In genomic region chr1:182330303-182330702, GRCh38 we compare ENCODE assay signal across 11 cellular contexts.
DNase-seq lines count a peak whose midpoint lies in the region; ATAC-seq and TF ChIP-seq lines count a peak whose summit lies in the region.
"Had no signal": no experiment of that assay in that cellular context is flagged by ENCODE, and none has a peak within 500 bp of the region (broad histone marks: within the 10 kb centered on the region; RNA-seq: fewer than 3 reads in every experiment).

No MANE protein-coding gene starts in this region.

- H3K4me3 ChIP-seq in foreskin fibroblast (ENCODE audit: low read depth in 1 of 2, low read length in 2 of 2), result no peak overlapping the region
- no peak overlapping the region for H3K4me3 ChIP-seq in transverse colon
- H3K4me3 ChIP-seq: BLaER1 treated with 17β-estradiol and CSF1 and Interleukin-3, amounts not matched to agents 10 nM and 100 nM had no signal

- TF ChIP-seq POLR2A in transverse colon (IDR thresholded peaks at IDR 0.05), result no peak

- no peak overlapping the region for H3K4me3 Mint-ChIP-seq in activated naive CD4-positive, alpha-beta T cell treated with anti-CD3 and anti-CD28 coated beads for 36 hours
- no peak overlapping the region for H3K4me3 Mint-ChIP-seq in activated naive CD4-positive, alpha-beta T cell treated with anti-CD3 and anti-CD28 coated beads, Interleukin-2, amount 10 ng/mL, durations not matched to agents 7 days and 5 days
- H3K4me3 Mint-ChIP-seq in chondrocyte (ENCODE audit: unreplicated experiment), result no peak overlapping the region
- H3K4me3 Mint-ChIP-seq: T-helper 1 cell treated with Interleukin-12 subunit alpha and Interleukin-12 subunit beta and Interleukin-4 antibody, amounts not matched to agents 30 μg/mL and 1 μg/mL, for 36 hours had no signal

- CTCF ChIA-PET in activated naive CD4-positive, alpha-beta T cell treated with anti-CD3 and anti-CD28 coated beads for 36 hours (lab: Charles Lee), result no interaction called here
- CTCF ChIA-PET in activated naive CD4-positive, alpha-beta T cell treated with anti-CD3 and anti-CD28 coated beads, Interleukin-2, amount 10 ng/mL, durations not matched to agents 7 days and 5 days (lab: Charles Lee), result no interaction called here

- intact Hi-C loops in activated naive CD4-positive, alpha-beta T cell treated with anti-CD3 and anti-CD28 coated beads for 36 hours (cut with micrococcal nuclease), result no loop called here
- intact Hi-C loops in transverse colon (cut with DNase I; ENCODE audit: low total_unique reads), result no loop called here

- in situ Hi-C loops in transverse colon (cut with MboI; ENCODE audit: low pct_ligation_motif_present in 1 of 4, low pct_unique_long_range_greater_than_20kb in 1 of 4, low sequenced_read_pairs in 3 of 4), result no loop called here

- no peak for TF ChIP-seq EP300 in transverse colon (IDR thresholded peaks at IDR 0.05; ENCODE audit: low read depth)

- DNase-seq in activated naive CD4-positive, alpha-beta T cell treated with anti-CD3 and anti-CD28 coated beads for 36 hours, result peak; percentile 13
- DNase-seq in activated naive CD4-positive, alpha-beta T cell treated with anti-CD3 and anti-CD28 coated beads, Interleukin-2, amount 10 ng/mL, durations not matched to agents 7 days and 5 days, result no peak
- peak; percentile 79 for DNase-seq in NCI-H69 (lab: John Stamatoyannopoulos, UW)
- peak; percentile 31 to 70 for DNase-seq in foreskin fibroblast
- peak; percentile 29 for DNase-seq in transverse colon
- no peak for DNase-seq in chondrocyte (ENCODE audit: low spot score)
- DNase-seq in activated T-cell treated with anti-CD3 and anti-CD28 coated beads for 4 hours, result no peak
- DNase-seq: amniotic stem cell had no signal

- TF ChIP-seq CTCF in foreskin fibroblast (IDR thresholded peaks at IDR 0.05; ENCODE audit: low read depth, low read length), result no peak
- no peak for TF ChIP-seq CTCF in transverse colon (IDR thresholded peaks at IDR 0.05)
- no peak for TF ChIP-seq CTCF in chondrocyte (IDR thresholded peaks at IDR 0.05)

- no peaks in the 10 kb centered on the region for H3K36me3 Mint-ChIP-seq in activated naive CD4-positive, alpha-beta T cell treated with anti-CD3 and anti-CD28 coated beads for 36 hours (ENCODE audit: low read depth)
- no peaks in the 10 kb centered on the region for H3K36me3 Mint-ChIP-seq in activated naive CD4-positive, alpha-beta T cell treated with anti-CD3 and anti-CD28 coated beads, Interleukin-2, amount 10 ng/mL, durations not matched to agents 7 days and 5 days
- no peaks in the 10 kb centered on the region for H3K36me3 Mint-ChIP-seq in chondrocyte (ENCODE audit: low read depth)

- no peaks in the 10 kb centered on the region for H3K36me3 ChIP-seq in transverse colon
- H3K36me3 ChIP-seq: BLaER1 treated with 17β-estradiol and CSF1 and Interleukin-3, amounts not matched to agents 10 nM and 100 nM had no signal

- ATAC-seq in GM19324 (IDR thresholded peaks at IDR 0.05; ENCODE audit: low FRiP score, unreplicated experiment), result no peak

- H3K4me1 Mint-ChIP-seq in activated naive CD4-positive, alpha-beta T cell treated with anti-CD3 and anti-CD28 coated beads for 36 hours (ENCODE audit: low read depth), result no peaks in the 10 kb centered on the region
- H3K4me1 Mint-ChIP-seq in activated naive CD4-positive, alpha-beta T cell treated with anti-CD3 and anti-CD28 coated beads, Interleukin-2, amount 10 ng/mL, durations not matched to agents 7 days and 5 days, result no peaks in the 10 kb centered on the region
- H3K4me1 Mint-ChIP-seq in chondrocyte (ENCODE audit: low read depth), result no peaks in the 10 kb centered on the region

- H3K9me3 ChIP-seq in transverse colon, result no peaks in the 10 kb centered on the region

- no peak overlapping the region for H3K27ac Mint-ChIP-seq in activated naive CD4-positive, alpha-beta T cell treated with anti-CD3 and anti-CD28 coated beads for 36 hours
- H3K27ac Mint-ChIP-seq in activated naive CD4-positive, alpha-beta T cell treated with anti-CD3 and anti-CD28 coated beads, Interleukin-2, amount 10 ng/mL, durations not matched to agents 7 days and 5 days, result no peak overlapping the region
- H3K27ac Mint-ChIP-seq in chondrocyte (ENCODE audit: unreplicated experiment), result no peak overlapping the region
- H3K27ac Mint-ChIP-seq: T-helper 1 cell treated with Interleukin-12 subunit alpha and Interleukin-12 subunit beta and Interleukin-4 antibody, amounts not matched to agents 30 μg/mL and 1 μg/mL, for 36 hours had no signal

- H3K27me3 ChIP-seq in transverse colon, result no peaks in the 10 kb centered on the region
- H3K27me3 ChIP-seq: BLaER1 treated with 17β-estradiol and CSF1 and Interleukin-3, amounts not matched to agents 10 nM and 100 nM had no signal

- no peak overlapping the region for H3K27ac ChIP-seq in transverse colon
- H3K27ac ChIP-seq: BLaER1 treated with 17β-estradiol and CSF1 and Interleukin-3, amounts not matched to agents 10 nM and 100 nM had no signal

- H3K9me3 Mint-ChIP-seq in activated naive CD4-positive, alpha-beta T cell treated with anti-CD3 and anti-CD28 coated beads for 36 hours, result no peaks in the 10 kb centered on the region
- H3K9me3 Mint-ChIP-seq in activated naive CD4-positive, alpha-beta T cell treated with anti-CD3 and anti-CD28 coated beads, Interleukin-2, amount 10 ng/mL, durations not matched to agents 7 days and 5 days, result no peaks in the 10 kb centered on the region
- no peaks in the 10 kb centered on the region for H3K9me3 Mint-ChIP-seq in chondrocyte (ENCODE audit: low read depth)
- H3K9me3 Mint-ChIP-seq: T-helper 1 cell treated with Interleukin-12 subunit alpha and Interleukin-12 subunit beta and Interleukin-4 antibody, amounts not matched to agents 30 μg/mL and 1 μg/mL, for 36 hours had no signal

- no peaks in the 10 kb centered on the region for H3K4me1 ChIP-seq in transverse colon

- no peaks in the 10 kb centered on the region for H3K27me3 Mint-ChIP-seq in activated naive CD4-positive, alpha-beta T cell treated with anti-CD3 and anti-CD28 coated beads for 36 hours (ENCODE audit: low read depth)
- peaks cover 10% of the 10 kb centered on the region for H3K27me3 Mint-ChIP-seq in activated naive CD4-positive, alpha-beta T cell treated with anti-CD3 and anti-CD28 coated beads, Interleukin-2, amount 10 ng/mL, durations not matched to agents 7 days and 5 days
- peaks cover 10% of the 10 kb centered on the region for H3K27me3 Mint-ChIP-seq in chondrocyte (ENCODE audit: low read depth)

Comparison
In these comparisons a context has a peak if more than half of its experiments do, and no peak if none do; other contexts are left out.
1. DNase-seq: peak in activated naive CD4-positive, alpha-beta T cell treated with anti-CD3 and anti-CD28 coated beads for 36 hours (single experiment), NCI-H69 (single experiment), foreskin fibroblast (2 of 2) and transverse colon (single experiment); none in activated naive CD4-positive, alpha-beta T cell treated with anti-CD3 and anti-CD28 coated beads, Interleukin-2, amount 10 ng/mL, durations not matched to agents 7 days and 5 days (single experiment), chondrocyte (single experiment) and activated T-cell treated with anti-CD3 and anti-CD28 coated beads for 4 hours (single experiment).